Comparison of ENCODE assay signal across 18 cellular contexts in the genomic region with DNA sequence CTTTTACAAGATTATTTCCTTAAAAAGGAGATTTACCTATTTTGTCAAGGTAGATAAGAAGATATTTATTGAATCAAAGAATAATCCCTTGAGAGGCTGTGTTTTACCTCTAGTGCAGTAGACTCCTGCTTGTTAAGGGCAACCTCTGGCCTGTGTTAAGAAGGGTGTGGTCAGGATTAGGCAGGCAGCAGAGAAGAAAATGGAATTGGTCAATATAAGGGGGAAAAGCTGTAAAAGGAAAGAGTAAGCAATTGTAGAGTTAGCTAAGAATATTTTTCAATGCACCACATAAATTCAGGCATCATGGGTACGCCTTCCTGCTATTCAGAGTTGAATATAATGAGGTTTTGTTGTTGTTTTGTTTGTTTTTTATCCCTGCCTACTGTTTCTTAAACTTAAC. TPM values are rescaled to one million over a fixed set of nuclear protein-coding genes. Genes with fewer than 3 reads are reported as not detected.
DNase-seq lines count a peak whose midpoint lies in the region; ATAC-seq and TF ChIP-seq lines count a peak whose summit lies in the region.
"Had no signal": no experiment of that assay in that cellular context is flagged by ENCODE, and none has a peak within 500 bp of the region (broad histone marks: within the 10 kb centered on the region; RNA-seq: fewer than 3 reads in every experiment).

No MANE protein-coding gene starts in this region.

- H3K9me3 Mint-ChIP-seq in CD8-positive, alpha-beta T cell = no peaks in the 10 kb centered on the region
- H3K9me3 Mint-ChIP-seq: CD4-positive, alpha-beta T cell; GM23338; HFFc6 had no signal

- peak overlapping the region; percentile 15 for H3K27ac Mint-ChIP-seq in CD8-positive, alpha-beta T cell
- H3K27ac Mint-ChIP-seq: CD4-positive, alpha-beta T cell; GM23338; HFFc6 had no signal

- H3K9me3 ChIP-seq in CD8-positive, alpha-beta T cell (ENCODE audit: low read length) = no peaks in the 10 kb centered on the region
- H3K9me3 ChIP-seq in colonic mucosa (no peaks in the 10 kb centered on the region), mucosa of descending colon (no peaks in the 10 kb centered on the region), transverse colon (no peaks in the 10 kb centered on the region)
- H3K9me3 ChIP-seq: A549 had no signal

- no peak for TF ChIP-seq EP300 in transverse colon (IDR thresholded peaks at IDR 0.05; ENCODE audit: low read depth)

- H3K36me3 Mint-ChIP-seq in CD8-positive, alpha-beta T cell = no peaks in the 10 kb centered on the region

- no peak overlapping the region for H3K4me3 Mint-ChIP-seq in CD8-positive, alpha-beta T cell
- H3K4me3 Mint-ChIP-seq: CD4-positive, alpha-beta T cell; GM23338; HFFc6 had no signal

- 78% methylated on average over 1 of the region's 1 CpG; no CpG with 5 or more reads in 1 of the 2 donors for WGBS in transverse colon (ENCODE audit: low coverage in 1 of 2), 2 donors

- H3K27me3 Mint-ChIP-seq in CD8-positive, alpha-beta T cell (ENCODE audit: low read depth) = no peaks in the 10 kb centered on the region
- H3K27me3 Mint-ChIP-seq: CD4-positive, alpha-beta T cell had no signal

- H3K27me3 ChIP-seq in CD8-positive, alpha-beta T cell (ENCODE audit: insufficient read depth, low read length) = no peaks in the 10 kb centered on the region
- H3K27me3 ChIP-seq in colonic mucosa (no peaks in the 10 kb centered on the region), transverse colon (no peaks in the 10 kb centered on the region)

- intact Hi-C loops in CD8-positive, alpha-beta T cell (cut with DNase I, micrococcal nuclease) = no loop called here
- intact Hi-C loops in colonic mucosa (cut with DNase I) (no loop called here), mucosa of descending colon (cut with DNase I, micrococcal nuclease) (no loop called here), transverse colon (cut with DNase I; ENCODE audit: low total_unique reads) (no loop called here)

- CTCF ChIA-PET in CD8-positive, alpha-beta T cell (lab: Charles Lee) = interaction anchor here (2.0 kb wide), 1 partner anchor 8 kb away, joined by 7 read pairs; no protein-coding TSS in a partner anchor

- H3K27ac ChIP-seq in CD8-positive, alpha-beta T cell (ENCODE audit: low read depth, low read length) = no peak overlapping the region
- H3K27ac ChIP-seq in colonic mucosa = no peak overlapping the region
- peak overlapping the region; percentile 5 to 46 (median 38) for H3K27ac ChIP-seq in transverse colon
- H3K27ac ChIP-seq: 22Rv1, A549, C4-2B had no signal

- H3K4me1 ChIP-seq in CD8-positive, alpha-beta T cell (ENCODE audit: insufficient read depth, low read length) = no peaks in the 10 kb centered on the region
- H3K4me1 ChIP-seq in colonic mucosa (no peaks in the 10 kb centered on the region), mucosa of descending colon (ENCODE audit: low read depth) (peaks cover 5% of the 10 kb centered on the region), transverse colon (peaks cover 0 to 17% (median 11%) of the 10 kb centered on the region in 4 donors)
- H3K4me1 ChIP-seq: A549 had no signal

- in situ Hi-C loops in transverse colon (cut with MboI; ENCODE audit: low pct_ligation_motif_present in 1 of 4, low pct_unique_long_range_greater_than_20kb in 1 of 4, low sequenced_read_pairs in 3 of 4) = loop anchor here in 2 of 4 donors (25.0 kb wide), 2 partner anchors 164 to 239 kb away; a partner anchor contains a TSS

- no peak for TF ChIP-seq POLR2A in transverse colon (IDR thresholded peaks at IDR 0.05)

- POLR2A ChIA-PET in CD8-positive, alpha-beta T cell (lab: Charles Lee) = interaction anchor here (0.6 kb wide), 1 partner anchor 109 kb away, joined by 3 read pairs; no protein-coding TSS in a partner anchor

- no peaks in the 10 kb centered on the region for H3K36me3 ChIP-seq in CD8-positive, alpha-beta T cell (ENCODE audit: insufficient read depth, low read length)
- H3K36me3 ChIP-seq in colonic mucosa (no peaks in the 10 kb centered on the region), mucosa of descending colon (ENCODE audit: low read depth) (no peaks in the 10 kb centered on the region), transverse colon (no peaks in the 10 kb centered on the region)

- no peak overlapping the region for H3K9ac ChIP-seq in colonic mucosa (ENCODE audit: low read depth in 2 of 2, low read length in 2 of 2)

- no peak for TF ChIP-seq CTCF in CD8-positive, alpha-beta T cell (IDR thresholded peaks at IDR 0.05)
- TF ChIP-seq CTCF in colonic mucosa (IDR thresholded peaks at IDR 0.05) (no peak), mucosa of descending colon (IDR thresholded peaks at IDR 0.05) (no peak), transverse colon (IDR thresholded peaks at IDR 0.05) (no peak)

- no peak for DNase-seq in CD8-positive, alpha-beta T cell
- DNase-seq in colonic mucosa = peak; percentile 31
- peak in 1 of 3 donors; percentile 32 for DNase-seq in mucosa of descending colon
- no peak for DNase-seq in transverse colon
- DNase-seq in stimulated activated naive CD4-positive, alpha-beta T cell (lab: John Stamatoyannopoulos, UW) = no peak
- no peak for DNase-seq in DMS153 treated with DMSO at 0.1 percent for 48 hours (lab: John Stamatoyannopoulos, UW; ENCODE audit: unreplicated experiment)
- DNase-seq: AML-193; CD4-positive, alpha-beta T cell; DMS153; DMS79 treated with DMSO at 0.1 percent for 48 hours; GF-D8; HCEC 1CT; HFFc6 had no signal

- no peak overlapping the region for H3K4me3 ChIP-seq in CD8-positive, alpha-beta T cell (ENCODE audit: low read depth, low read length)
- no peak overlapping the region for H3K4me3 ChIP-seq in colonic mucosa
- H3K4me3 ChIP-seq in mucosa of descending colon = no peak overlapping the region
- H3K4me3 ChIP-seq in transverse colon = no peak overlapping the region
- H3K4me3 ChIP-seq: A549, GM23338 had no signal

- no peak for ATAC-seq in CD8-positive, alpha-beta T cell
- ATAC-seq in mucosa of descending colon (peak; percentile 90), HG02970 (IDR thresholded peaks at IDR 0.05; ENCODE audit: low FRiP score, unreplicated experiment) (no peak)
- ATAC-seq: A549, GM23338 had no signal

- peaks cover 4% of the 10 kb centered on the region for H3K4me1 Mint-ChIP-seq in CD8-positive, alpha-beta T cell (ENCODE audit: low read depth)
- H3K4me1 Mint-ChIP-seq: GM23338 had no signal

RNA-seq across cellular contexts. Expression of a gene that starts 6.2 kb away (rescaled TPM):
- 1 to 10 TPM; 3.5 to 5.0 TPM for total RNA-seq in CD8-positive, alpha-beta T cell
- 10 to 100 TPM; 12.5 to 13.2 TPM for total RNA-seq in colonic mucosa
- total RNA-seq in mucosa of descending colon = 10 to 100 TPM; 15.9 to 25.4 (median 24.2) TPM
- 10 to 100 TPM in 3 of 4 donors, 1 to 10 TPM in 1; 8.2 to 24.7 (median 18.6) TPM for total RNA-seq in transverse colon

RNA-seq across cellular contexts. Expression of a gene that starts 43.0 kb away (rescaled TPM):
- 10 to 100 TPM; 10.2 to 12.1 TPM for total RNA-seq in CD8-positive, alpha-beta T cell
- total RNA-seq in colonic mucosa (10 to 100 TPM; 34.5 to 35.3 TPM), mucosa of descending colon (10 to 100 TPM; 21.4 to 35.8 (median 28.5) TPM), transverse colon (100 to 1,000 TPM in 1 of 4 donors, 10 to 100 TPM in 3; 16.1 to 103 (median 20.0) TPM)

RNA-seq across cellular contexts. Expression of a gene that starts 43.0 kb away (rescaled TPM):
- 10 to 100 TPM; 51.3 to 56.6 TPM for total RNA-seq in CD8-positive, alpha-beta T cell
- total RNA-seq in colonic mucosa (10 to 100 TPM; 53.7 to 60.2 TPM), mucosa of descending colon (10 to 100 TPM; 36.5 to 47.7 (median 36.8) TPM), transverse colon (10 to 100 TPM; 32.1 to 79.4 (median 45.5) TPM)

RNA-seq across cellular contexts. Expression of a gene that starts 43.3 kb away (rescaled TPM):
- 10 to 100 TPM; 19.5 to 22.2 TPM for total RNA-seq in CD8-positive, alpha-beta T cell
- total RNA-seq in colonic mucosa (10 to 100 TPM; 16.7 to 17.9 TPM), mucosa of descending colon (10 to 100 TPM; 15.8 to 20.9 (median 17.6) TPM), transverse colon (10 to 100 TPM in 2 of 4 donors, 1 to 10 TPM in 2; 2.6 to 19.1 (median 9.8) TPM)

Comparison
In these comparisons a context has a peak if more than half of its experiments do, and no peak if none do; other contexts are left out.
1. H3K27ac ChIP-seq: peak in transverse colon (4 of 4); none in CD8-positive, alpha-beta T cell (single experiment) and colonic mucosa (single experiment).